Comparison of ENCODE assay signal across 1 cellular context in the genomic region with DNA sequence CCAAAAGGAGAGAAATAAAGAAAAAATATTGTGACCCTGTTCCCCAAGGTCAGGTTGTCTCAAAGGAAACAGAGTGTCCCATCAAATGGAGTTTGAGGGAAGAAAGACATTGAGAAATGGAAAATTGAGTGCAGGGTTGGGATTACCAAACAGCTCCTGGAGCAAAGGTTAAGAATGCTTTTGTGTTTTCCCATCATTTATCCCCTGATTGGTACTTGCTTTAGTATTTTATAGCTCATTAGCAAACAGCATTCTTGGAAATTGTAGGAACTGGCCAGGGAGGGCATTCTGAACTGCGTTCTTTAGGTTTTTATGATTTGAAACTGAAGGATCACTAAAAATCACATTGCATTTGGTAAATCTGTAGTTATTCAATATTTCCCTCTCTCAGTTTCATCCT.
TF ChIP-seq lines count a peak whose summit lies in the region.

No MANE protein-coding gene starts in this region.

TF ChIP-seq in WTC11, 78 proteins besides CTCF, POLR2A, EP300 and RAD21 (continued from another document):
- TF ChIP-seq, protein P1, sequence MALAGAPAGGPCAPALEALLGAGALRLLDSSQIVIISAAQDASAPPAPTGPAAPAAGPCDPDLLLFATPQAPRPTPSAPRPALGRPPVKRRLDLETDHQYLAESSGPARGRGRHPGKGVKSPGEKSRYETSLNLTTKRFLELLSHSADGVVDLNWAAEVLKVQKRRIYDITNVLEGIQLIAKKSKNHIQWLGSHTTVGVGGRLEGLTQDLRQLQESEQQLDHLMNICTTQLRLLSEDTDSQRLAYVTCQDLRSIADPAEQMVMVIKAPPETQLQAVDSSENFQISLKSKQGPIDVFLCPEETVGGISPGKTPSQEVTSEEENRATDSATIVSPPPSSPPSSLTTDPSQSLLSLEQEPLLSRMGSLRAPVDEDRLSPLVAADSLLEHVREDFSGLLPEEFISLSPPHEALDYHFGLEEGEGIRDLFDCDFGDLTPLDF (CRISPR knock-in tag; IDR thresholded peaks at IDR 0.05) = no peak
- TF ChIP-seq, protein P2, sequence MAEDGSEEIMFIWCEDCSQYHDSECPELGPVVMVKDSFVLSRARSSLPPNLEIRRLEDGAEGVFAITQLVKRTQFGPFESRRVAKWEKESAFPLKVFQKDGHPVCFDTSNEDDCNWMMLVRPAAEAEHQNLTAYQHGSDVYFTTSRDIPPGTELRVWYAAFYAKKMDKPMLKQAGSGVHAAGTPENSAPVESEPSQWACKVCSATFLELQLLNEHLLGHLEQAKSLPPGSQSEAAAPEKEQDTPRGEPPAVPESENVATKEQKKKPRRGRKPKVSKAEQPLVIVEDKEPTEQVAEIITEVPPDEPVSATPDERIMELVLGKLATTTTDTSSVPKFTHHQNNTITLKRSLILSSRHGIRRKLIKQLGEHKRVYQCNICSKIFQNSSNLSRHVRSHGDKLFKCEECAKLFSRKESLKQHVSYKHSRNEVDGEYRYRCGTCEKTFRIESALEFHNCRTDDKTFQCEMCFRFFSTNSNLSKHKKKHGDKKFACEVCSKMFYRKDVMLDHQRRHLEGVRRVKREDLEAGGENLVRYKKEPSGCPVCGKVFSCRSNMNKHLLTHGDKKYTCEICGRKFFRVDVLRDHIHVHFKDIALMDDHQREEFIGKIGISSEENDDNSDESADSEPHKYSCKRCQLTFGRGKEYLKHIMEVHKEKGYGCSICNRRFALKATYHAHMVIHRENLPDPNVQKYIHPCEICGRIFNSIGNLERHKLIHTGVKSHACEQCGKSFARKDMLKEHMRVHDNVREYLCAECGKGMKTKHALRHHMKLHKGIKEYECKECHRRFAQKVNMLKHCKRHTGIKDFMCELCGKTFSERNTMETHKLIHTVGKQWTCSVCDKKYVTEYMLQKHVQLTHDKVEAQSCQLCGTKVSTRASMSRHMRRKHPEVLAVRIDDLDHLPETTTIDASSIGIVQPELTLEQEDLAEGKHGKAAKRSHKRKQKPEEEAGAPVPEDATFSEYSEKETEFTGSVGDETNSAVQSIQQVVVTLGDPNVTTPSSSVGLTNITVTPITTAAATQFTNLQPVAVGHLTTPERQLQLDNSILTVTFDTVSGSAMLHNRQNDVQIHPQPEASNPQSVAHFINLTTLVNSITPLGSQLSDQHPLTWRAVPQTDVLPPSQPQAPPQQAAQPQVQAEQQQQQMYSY (CRISPR knock-in tag; IDR thresholded peaks at IDR 0.05) = no peak
- TF ChIP-seq, protein P3, sequence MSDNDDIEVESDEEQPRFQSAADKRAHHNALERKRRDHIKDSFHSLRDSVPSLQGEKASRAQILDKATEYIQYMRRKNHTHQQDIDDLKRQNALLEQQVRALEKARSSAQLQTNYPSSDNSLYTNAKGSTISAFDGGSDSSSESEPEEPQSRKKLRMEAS (CRISPR knock-in tag; IDR thresholded peaks at IDR 0.05) = no peak
- TF ChIP-seq, protein P4, sequence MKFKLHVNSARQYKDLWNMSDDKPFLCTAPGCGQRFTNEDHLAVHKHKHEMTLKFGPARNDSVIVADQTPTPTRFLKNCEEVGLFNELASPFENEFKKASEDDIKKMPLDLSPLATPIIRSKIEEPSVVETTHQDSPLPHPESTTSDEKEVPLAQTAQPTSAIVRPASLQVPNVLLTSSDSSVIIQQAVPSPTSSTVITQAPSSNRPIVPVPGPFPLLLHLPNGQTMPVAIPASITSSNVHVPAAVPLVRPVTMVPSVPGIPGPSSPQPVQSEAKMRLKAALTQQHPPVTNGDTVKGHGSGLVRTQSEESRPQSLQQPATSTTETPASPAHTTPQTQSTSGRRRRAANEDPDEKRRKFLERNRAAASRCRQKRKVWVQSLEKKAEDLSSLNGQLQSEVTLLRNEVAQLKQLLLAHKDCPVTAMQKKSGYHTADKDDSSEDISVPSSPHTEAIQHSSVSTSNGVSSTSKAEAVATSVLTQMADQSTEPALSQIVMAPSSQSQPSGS (CRISPR knock-in tag; IDR thresholded peaks at IDR 0.05; ENCODE audit: borderline replicate concordance, low read depth) = no peak
- TF ChIP-seq SMAD3 (CRISPR knock-in tag; IDR thresholded peaks at IDR 0.05; ENCODE audit: borderline replicate concordance) (no peak), GRHL2 (CRISPR knock-in tag; IDR thresholded peaks at IDR 0.05; ENCODE audit: insufficient replicate concordance, severe bottlenecking) (no peak), ZNF416 (CRISPR knock-in tag; IDR thresholded peaks at IDR 0.05) (no peak), FOXP1 (CRISPR knock-in tag; IDR thresholded peaks at IDR 0.05; ENCODE audit: borderline replicate concordance) (no peak), GABPB1 (CRISPR knock-in tag; IDR thresholded peaks at IDR 0.05) (no peak)
- TF ChIP-seq, protein P5, sequence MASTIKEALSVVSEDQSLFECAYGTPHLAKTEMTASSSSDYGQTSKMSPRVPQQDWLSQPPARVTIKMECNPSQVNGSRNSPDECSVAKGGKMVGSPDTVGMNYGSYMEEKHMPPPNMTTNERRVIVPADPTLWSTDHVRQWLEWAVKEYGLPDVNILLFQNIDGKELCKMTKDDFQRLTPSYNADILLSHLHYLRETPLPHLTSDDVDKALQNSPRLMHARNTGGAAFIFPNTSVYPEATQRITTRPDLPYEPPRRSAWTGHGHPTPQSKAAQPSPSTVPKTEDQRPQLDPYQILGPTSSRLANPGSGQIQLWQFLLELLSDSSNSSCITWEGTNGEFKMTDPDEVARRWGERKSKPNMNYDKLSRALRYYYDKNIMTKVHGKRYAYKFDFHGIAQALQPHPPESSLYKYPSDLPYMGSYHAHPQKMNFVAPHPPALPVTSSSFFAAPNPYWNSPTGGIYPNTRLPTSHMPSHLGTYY (CRISPR knock-in tag; IDR thresholded peaks at IDR 0.05) = no peak
